ENCODE assay signal across 1 cellular context in the genomic region with DNA sequence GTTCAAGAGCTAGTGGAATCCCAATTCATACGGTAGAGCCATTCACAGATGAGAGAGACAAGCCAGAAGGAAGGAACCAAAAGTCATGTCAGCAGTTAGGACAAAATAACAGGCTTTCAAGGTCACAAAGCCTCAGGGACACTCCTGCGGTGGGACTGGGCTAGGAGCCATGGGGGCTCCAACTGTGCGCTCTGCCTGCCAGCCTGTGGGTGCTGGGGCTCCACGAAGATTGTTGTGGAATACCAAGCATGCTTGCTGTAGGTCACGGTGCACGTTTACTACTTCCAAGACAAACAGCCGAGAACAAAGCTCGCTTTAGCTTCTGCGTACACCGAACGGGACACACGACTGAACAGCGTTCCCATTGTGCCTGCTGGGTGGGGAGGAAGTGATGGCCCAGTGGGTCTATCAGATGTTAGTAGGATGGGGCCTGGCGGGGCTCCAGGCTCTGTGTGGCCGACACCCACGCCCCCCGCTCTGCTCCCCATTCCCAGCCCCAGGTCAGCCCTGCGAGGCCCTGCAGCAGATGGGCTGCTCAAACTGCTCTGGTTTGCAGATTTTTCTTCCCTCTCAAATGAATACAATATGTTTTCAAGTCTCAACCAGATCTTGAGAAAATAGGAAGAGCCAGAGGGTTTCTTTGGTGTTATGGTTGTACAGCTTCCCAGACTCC.
A peak's percentile ranks its signal among the peaks of the same experiment; 100 is the strongest.
TF ChIP-seq lines count a peak whose summit lies in the region.

No MANE protein-coding gene starts in this region.

TF ChIP-seq in HepG2, 621 proteins besides CTCF, POLR2A, EP300 and RAD21 (continued from another document and continues in another):
- no peak for TF ChIP-seq KIAA2018 (CRISPR knock-in tag; IDR thresholded peaks at IDR 0.05; ENCODE audit: borderline replicate concordance)
- TF ChIP-seq, protein P1, sequence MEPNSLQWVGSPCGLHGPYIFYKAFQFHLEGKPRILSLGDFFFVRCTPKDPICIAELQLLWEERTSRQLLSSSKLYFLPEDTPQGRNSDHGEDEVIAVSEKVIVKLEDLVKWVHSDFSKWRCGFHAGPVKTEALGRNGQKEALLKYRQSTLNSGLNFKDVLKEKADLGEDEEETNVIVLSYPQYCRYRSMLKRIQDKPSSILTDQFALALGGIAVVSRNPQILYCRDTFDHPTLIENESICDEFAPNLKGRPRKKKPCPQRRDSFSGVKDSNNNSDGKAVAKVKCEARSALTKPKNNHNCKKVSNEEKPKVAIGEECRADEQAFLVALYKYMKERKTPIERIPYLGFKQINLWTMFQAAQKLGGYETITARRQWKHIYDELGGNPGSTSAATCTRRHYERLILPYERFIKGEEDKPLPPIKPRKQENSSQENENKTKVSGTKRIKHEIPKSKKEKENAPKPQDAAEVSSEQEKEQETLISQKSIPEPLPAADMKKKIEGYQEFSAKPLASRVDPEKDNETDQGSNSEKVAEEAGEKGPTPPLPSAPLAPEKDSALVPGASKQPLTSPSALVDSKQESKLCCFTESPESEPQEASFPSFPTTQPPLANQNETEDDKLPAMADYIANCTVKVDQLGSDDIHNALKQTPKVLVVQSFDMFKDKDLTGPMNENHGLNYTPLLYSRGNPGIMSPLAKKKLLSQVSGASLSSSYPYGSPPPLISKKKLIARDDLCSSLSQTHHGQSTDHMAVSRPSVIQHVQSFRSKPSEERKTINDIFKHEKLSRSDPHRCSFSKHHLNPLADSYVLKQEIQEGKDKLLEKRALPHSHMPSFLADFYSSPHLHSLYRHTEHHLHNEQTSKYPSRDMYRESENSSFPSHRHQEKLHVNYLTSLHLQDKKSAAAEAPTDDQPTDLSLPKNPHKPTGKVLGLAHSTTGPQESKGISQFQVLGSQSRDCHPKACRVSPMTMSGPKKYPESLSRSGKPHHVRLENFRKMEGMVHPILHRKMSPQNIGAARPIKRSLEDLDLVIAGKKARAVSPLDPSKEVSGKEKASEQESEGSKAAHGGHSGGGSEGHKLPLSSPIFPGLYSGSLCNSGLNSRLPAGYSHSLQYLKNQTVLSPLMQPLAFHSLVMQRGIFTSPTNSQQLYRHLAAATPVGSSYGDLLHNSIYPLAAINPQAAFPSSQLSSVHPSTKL (CRISPR knock-in tag; IDR thresholded peaks at IDR 0.05), result peak; percentile 97
- TF ChIP-seq ZNF761 (CRISPR knock-in tag; conservative IDR thresholded peaks at IDR 0.05), result peak; percentile 87; the same call in 1 of the 2 replicates
- TF ChIP-seq THYN1 (CRISPR knock-in tag; IDR thresholded peaks at IDR 0.05; ENCODE audit: borderline replicate concordance, low read depth), result no peak
- TF ChIP-seq HNRNPH1 (optimal IDR thresholded peaks at IDR 0.05; ENCODE audit: low read depth, low read length), result no peak
- TF ChIP-seq HDAC2 (CRISPR knock-in tag; IDR thresholded peaks at IDR 0.05), result peak; percentile 97
- 0 out of 2 replicates have a peak, but pooled peaks have one; percentile 29 for TF ChIP-seq ZNF253 (CRISPR knock-in tag; IDR thresholded peaks at IDR 0.05; ENCODE audit: borderline replicate concordance)
- 0 out of 2 replicates have a peak, but pooled peaks have one; percentile 70 for TF ChIP-seq ZKSCAN5 (CRISPR knock-in tag; IDR thresholded peaks at IDR 0.05)
- peak; percentile 63; the same call in 1 of the 2 replicates for TF ChIP-seq SMAD1 (CRISPR knock-in tag; IDR thresholded peaks at IDR 0.05; ENCODE audit: borderline replicate concordance, low read depth)
- TF ChIP-seq ZNF543 (CRISPR knock-in tag; IDR thresholded peaks at IDR 0.05), result peak; percentile 78; the same call in 1 of the 2 replicates
- TF ChIP-seq MAFF (IDR thresholded peaks at IDR 0.05; ENCODE audit: low read depth, low read length), result no peak
- TF ChIP-seq SRSF9 (IDR thresholded peaks at IDR 0.05; ENCODE audit: borderline replicate concordance, insufficient read depth, low read depth, low read length, poor library complexity, severe bottlenecking), result no peak
- peak; percentile 73; the same call in 1 of the 2 replicates for TF ChIP-seq ZNF503 (CRISPR knock-in tag; IDR thresholded peaks at IDR 0.05)
- TF ChIP-seq HIVEP1 (CRISPR knock-in tag; IDR thresholded peaks at IDR 0.05), result peak; percentile 53; the same call in 1 of the 2 replicates
- no peak for TF ChIP-seq ZFAT (CRISPR knock-in tag; conservative IDR thresholded peaks at IDR 0.05)
- TF ChIP-seq MED8 (CRISPR knock-in tag; IDR thresholded peaks at IDR 0.05; ENCODE audit: insufficient replicate concordance), result peak; percentile 85
- TF ChIP-seq DDIT3 (CRISPR knock-in tag; IDR thresholded peaks at IDR 0.05), result no peak
- TF ChIP-seq ZNF790 (CRISPR knock-in tag; IDR thresholded peaks at IDR 0.05; ENCODE audit: borderline replicate concordance), result no peak
- no peak for TF ChIP-seq SKI (IDR thresholded peaks at IDR 0.05; ENCODE audit: partially characterized antibody)
- TF ChIP-seq SMYD3 (CRISPR knock-in tag; IDR thresholded peaks at IDR 0.05), result no peak; the same call in 1 of the 2 replicates
- no peak; the same call in 1 of the 2 replicates for TF ChIP-seq MLXIP (CRISPR knock-in tag; IDR thresholded peaks at IDR 0.05; ENCODE audit: borderline replicate concordance)
- no peak for TF ChIP-seq ARID2 (CRISPR knock-in tag; IDR thresholded peaks at IDR 0.05; ENCODE audit: borderline replicate concordance)
- no peak for TF ChIP-seq ZC3H13 (CRISPR knock-in tag; IDR thresholded peaks at IDR 0.05)
- no peak for TF ChIP-seq PTBP1 (IDR thresholded peaks at IDR 0.05; ENCODE audit: low read depth, low read length, poor library complexity, severe bottlenecking)
- TF ChIP-seq, protein P2, sequence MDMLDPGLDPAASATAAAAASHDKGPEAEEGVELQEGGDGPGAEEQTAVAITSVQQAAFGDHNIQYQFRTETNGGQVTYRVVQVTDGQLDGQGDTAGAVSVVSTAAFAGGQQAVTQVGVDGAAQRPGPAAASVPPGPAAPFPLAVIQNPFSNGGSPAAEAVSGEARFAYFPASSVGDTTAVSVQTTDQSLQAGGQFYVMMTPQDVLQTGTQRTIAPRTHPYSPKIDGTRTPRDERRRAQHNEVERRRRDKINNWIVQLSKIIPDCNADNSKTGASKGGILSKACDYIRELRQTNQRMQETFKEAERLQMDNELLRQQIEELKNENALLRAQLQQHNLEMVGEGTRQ (IDR thresholded peaks at IDR 0.05; ENCODE audit: low read depth, low read length), result no peak
- TF ChIP-seq, protein P2 (CRISPR knock-in tag; IDR thresholded peaks at IDR 0.05; ENCODE audit: borderline replicate concordance), result no peak
- TF ChIP-seq HMG20B (CRISPR knock-in tag; conservative IDR thresholded peaks at IDR 0.05), result no peak
- no peak for TF ChIP-seq ADNP (CRISPR knock-in tag; IDR thresholded peaks at IDR 0.05)
- TF ChIP-seq PHF20 (CRISPR knock-in tag; IDR thresholded peaks at IDR 0.05), result 0 out of 2 replicates have a peak, but pooled peaks have one; percentile 13
- peak; percentile 51; the same call in 1 of the 2 replicates for TF ChIP-seq JUN (CRISPR knock-in tag; IDR thresholded peaks at IDR 0.05)
- TF ChIP-seq ZNF274 (CRISPR knock-in tag; IDR thresholded peaks at IDR 0.05), result no peak
- no peak for TF ChIP-seq MAFK (conservative IDR thresholded peaks at IDR 0.05 in 1 of 2, IDR thresholded peaks at IDR 0.05 in 1 of 2; ENCODE audit: low read length in 2 of 2)
- TF ChIP-seq THAP7 (CRISPR knock-in tag; IDR thresholded peaks at IDR 0.05), result no peak
